In the genomic region with DNA sequence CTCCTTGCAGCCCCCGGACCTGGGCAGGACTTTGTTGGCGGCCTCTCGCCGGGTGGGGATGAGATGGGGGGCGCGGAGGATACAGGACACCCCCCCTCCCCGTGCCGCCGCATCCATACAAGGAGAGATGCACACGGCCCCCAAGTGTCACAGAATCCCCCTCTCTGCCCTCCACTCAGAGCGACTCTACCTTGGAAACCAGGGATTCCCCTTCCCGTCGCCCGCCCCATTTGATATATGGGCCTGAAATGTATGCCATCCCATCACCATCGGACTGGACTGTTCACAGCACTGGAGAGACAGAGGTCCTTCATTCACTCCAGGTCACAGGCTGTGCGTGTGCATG, we compare ENCODE assay signal across 8 cellular contexts. TPM values are rescaled to one million over a fixed set of nuclear protein-coding genes. Genes with fewer than 3 reads are reported as not detected.
DNase-seq lines count a peak whose midpoint lies in the region; ATAC-seq and TF ChIP-seq lines count a peak whose summit lies in the region.

No MANE protein-coding gene starts in this region.

- no peak overlapping the region for H2BK15ac ChIP-seq in mesenchymal stem cell (ENCODE audit: low read depth, poor library complexity, severe bottlenecking)

- H3K4me2 ChIP-seq in mammary epithelial cell (ENCODE audit: insufficient read depth, low read depth, low read length) (peak overlapping the region; percentile 75), mesenchymal stem cell (ENCODE audit: low read length, poor library complexity, severe bottlenecking) (peak overlapping the region; percentile 23)

- H2AK5ac ChIP-seq in mesenchymal stem cell (ENCODE audit: low read length, severe bottlenecking), result no peak overlapping the region

- H3K9ac ChIP-seq in mammary epithelial cell (ENCODE audit: insufficient read depth, low read length) (peak overlapping the region; percentile 66), mesenchymal stem cell (ENCODE audit: low read length) (peak overlapping the region; percentile 86)

- H3K27me3 ChIP-seq in mammary epithelial cell (ENCODE audit: insufficient read depth, low read length), result no peaks in the 10 kb centered on the region
- peaks cover 0 to under 1% of the 10 kb centered on the region in 2 experiments for H3K27me3 ChIP-seq in mesenchymal stem cell (ENCODE audit: control insufficient read depth in 1 of 2, insufficient read depth in 1 of 2, low read length in 2 of 2)
- no peaks in the 10 kb centered on the region for H3K27me3 ChIP-seq in uterus

- H2AFZ ChIP-seq in mammary epithelial cell (ENCODE audit: low read depth, low read length) (peak overlapping the region; percentile 78), mesenchymal stem cell (ENCODE audit: low read depth, low read length) (peak overlapping the region; percentile 1)

- no peak for TF ChIP-seq POLR2A in uterus (IDR thresholded peaks at IDR 0.05)

- H3K4me3 ChIP-seq in GM08714 (ENCODE audit: low read length), result peak overlapping the region; percentile 71; the same call in 1 of the 2 replicates
- peak overlapping the region; percentile 53 to 83 (median 63) for H3K4me3 ChIP-seq in mammary epithelial cell (replicated peaks in 1 of 3; ENCODE audit: insufficient read depth in 1 of 3, low read depth in 2 of 3, low read length in 3 of 3)
- H3K4me3 ChIP-seq in mesenchymal stem cell (ENCODE audit: insufficient read depth in 1 of 2, low read depth in 1 of 2, low read length in 2 of 2), result peak overlapping the region; percentile 77 to 84
- peak overlapping the region; percentile 53 to 77 for H3K4me3 ChIP-seq in uterus

- DNase-seq in mammary epithelial cell (no peak), mesenchymal stem cell (no peak), uterus (no peak), ACHN (no peak), HuH-7.5 (ENCODE audit: low spot score) (no peak)

- H3K4me1 ChIP-seq in mammary epithelial cell (ENCODE audit: insufficient read depth, low read length) (peaks cover 22% of the 10 kb centered on the region), mesenchymal stem cell (ENCODE audit: control insufficient read depth, insufficient read depth, low read depth, low read length) (peaks cover 10% of the 10 kb centered on the region), uterus (no peaks in the 10 kb centered on the region)

- intact Hi-C loops in mammary epithelial cell (cut with micrococcal nuclease), result loop anchor here (2.0 kb wide), 1 partner anchor 22 kb away; no protein-coding TSS in a partner anchor
- intact Hi-C loops in uterus (cut with DNase I; ENCODE audit: low total_unique reads), result no loop called here

- H3K18ac ChIP-seq in mesenchymal stem cell (ENCODE audit: low read depth in 1 of 2, low read length in 2 of 2), result peak overlapping the region in 1 of 2 experiments; percentile 78

- peaks cover 3% of the 10 kb centered on the region for H3K36me3 ChIP-seq in mammary epithelial cell (ENCODE audit: insufficient read depth, low read length)
- peaks cover 2 to 15% of the 10 kb centered on the region in 2 experiments for H3K36me3 ChIP-seq in mesenchymal stem cell (ENCODE audit: control insufficient read depth in 1 of 2, insufficient read depth in 2 of 2, low read depth in 1 of 2, low read length in 2 of 2)
- H3K36me3 ChIP-seq in uterus, result no peaks in the 10 kb centered on the region

- CTCF ChIA-PET in mammary epithelial cell (lab: Charles Lee; ENCODE audit: low non-redundant PET), result no interaction called here

- in situ Hi-C loops in mammary epithelial cell (cut with MboI; ENCODE audit: low sequenced_read_pairs in 2 of 2) (no loop called here), ACHN (cut with HindIII; ENCODE audit: low pct_ligation_motif_present, low pct_unique_long_range_greater_than_20kb, low sequenced_read_pairs) (no loop called here)

- H4K91ac ChIP-seq in mesenchymal stem cell (ENCODE audit: low read length), result no peak overlapping the region

- H4K8ac ChIP-seq in mesenchymal stem cell (ENCODE audit: low read length), result peak overlapping the region; percentile 85

- peak; percentile 15 for ATAC-seq in HG03521 (IDR thresholded peaks at IDR 0.05; ENCODE audit: unreplicated experiment)
- ATAC-seq in HG03460 (IDR thresholded peaks at IDR 0.05; ENCODE audit: unreplicated experiment), result no peak

- no peak overlapping the region for H2BK120ac ChIP-seq in mesenchymal stem cell (ENCODE audit: low read depth, low read length)

- H3K23ac ChIP-seq in mesenchymal stem cell (ENCODE audit: low read length in 2 of 2), result no peak overlapping the region

- H3K4ac ChIP-seq in mesenchymal stem cell (ENCODE audit: low read depth in 1 of 2, low read length in 2 of 2), result peak overlapping the region in 1 of 2 experiments; percentile 24

- H3K9me3 ChIP-seq in mammary epithelial cell (replicated peaks; ENCODE audit: insufficient read depth, low read length) (peaks cover 4% of the 10 kb centered on the region), mesenchymal stem cell (ENCODE audit: control insufficient read depth, low read length) (no peaks in the 10 kb centered on the region), uterus (no peaks in the 10 kb centered on the region)

- peaks cover 36% of the 10 kb centered on the region for H3K79me2 ChIP-seq in mammary epithelial cell (ENCODE audit: insufficient read depth, low read length)

- H3K14ac ChIP-seq in mesenchymal stem cell (ENCODE audit: low read length in 2 of 2), result no peak overlapping the region

- BruUV-seq in mammary epithelial cell (replicated peaks; lab: Mats Ljungman, UMichigan), result TSS peak; percentile 45

- dilution Hi-C loops in mammary epithelial cell (cut with HindIII; ENCODE audit: low sequenced_read_pairs), result no loop called here

- no peak overlapping the region for H2BK5ac ChIP-seq in mesenchymal stem cell (ENCODE audit: low read depth, low read length, poor library complexity, severe bottlenecking)

- TF ChIP-seq CTCF in mammary epithelial cell (conservative IDR thresholded peaks at IDR 0.05 in 1 of 2, IDR thresholded peaks at IDR 0.05 in 1 of 2; ENCODE audit: extremely low read depth in 1 of 2, insufficient read depth in 1 of 2, low read depth in 1 of 2, low read length in 2 of 2) (no peak), uterus (IDR thresholded peaks at IDR 0.05) (no peak)

- WGBS in mammary epithelial cell (ENCODE audit: low coverage, missing lambda C conversion rate), result 39% methylated on average over 6 of the region's 16 CpGs
- 14% methylated on average over 8 of the region's 16 CpGs for WGBS in mesenchymal stem cell

- H3K27ac ChIP-seq in mammary epithelial cell (ENCODE audit: insufficient read depth, low read depth, low read length) (peak overlapping the region; percentile 40), mesenchymal stem cell (ENCODE audit: low read length, poor library complexity, severe bottlenecking) (no peak overlapping the region), uterus (peak overlapping the region; percentile 50 to 71)

- H2BK12ac ChIP-seq in mesenchymal stem cell (ENCODE audit: low read length in 2 of 2), result peak overlapping the region in 1 of 2 experiments; percentile 54

- no peaks in the 10 kb centered on the region for H4K20me1 ChIP-seq in mammary epithelial cell (ENCODE audit: insufficient read depth, low read length)

- H3K79me1 ChIP-seq in mesenchymal stem cell (replicated peaks; ENCODE audit: low read length, poor library complexity, severe bottlenecking), result peaks cover 3% of the 10 kb centered on the region

RNA-seq across cellular contexts. Expression of a gene that starts 0.4 kb away (rescaled TPM):
- total RNA-seq in mammary epithelial cell (100 to 1,000 TPM in 1 of 2 donors, 10 to 100 TPM in 1; 36.2 to 113 TPM), uterus (10 to 100 TPM in 1 of 4 donors, 1 to 10 TPM in 2, under 1 TPM in 1; 0.77 to 16.5 (median 4.8) TPM)
- polyA plus RNA-seq in mammary epithelial cell, result 86.4 TPM
- polyA minus RNA-seq in mammary epithelial cell, result 111 TPM
- 12.1 TPM for polyA plus RNA-seq in mesenchymal stem cell (2013, experiment 1 of 2)
- polyA plus RNA-seq in mesenchymal stem cell (2013, experiment 2 of 2), result 12.5 TPM

RNA-seq across cellular contexts. Expression of a gene that starts 12.4 kb away (rescaled TPM):
- total RNA-seq in mammary epithelial cell, result 100 to 1,000 TPM in 1 of 2 donors, 10 to 100 TPM in 1; 86.4 to 292 TPM
- 538 TPM for polyA plus RNA-seq in mammary epithelial cell
- polyA minus RNA-seq in mammary epithelial cell, result 972 TPM
- 98.9 TPM for polyA plus RNA-seq in mesenchymal stem cell (2013, experiment 1 of 2)
- 97.3 TPM for polyA plus RNA-seq in mesenchymal stem cell (2013, experiment 2 of 2)
- 10 to 100 TPM in 2 of 4 donors, 1 to 10 TPM in 1, not detected in 1; 2.4 to 23.0 (median 22.1) TPM for total RNA-seq in uterus

RNA-seq across cellular contexts. Expression of a gene that starts 30.3 kb away (rescaled TPM):
- 10 to 100 TPM; 14.7 to 16.7 TPM for total RNA-seq in mammary epithelial cell
- polyA plus RNA-seq in mammary epithelial cell, result 13.1 TPM
- polyA minus RNA-seq in mammary epithelial cell, result 35.2 TPM
- 11.5 TPM for polyA plus RNA-seq in mesenchymal stem cell (2013, experiment 1 of 2)
- 12.4 TPM for polyA plus RNA-seq in mesenchymal stem cell (2013, experiment 2 of 2)
- 10 to 100 TPM in 1 of 4 donors, 1 to 10 TPM in 3; 4.1 to 14.3 (median 5.3) TPM for total RNA-seq in uterus

RNA-seq across cellular contexts. Expression of a gene that starts 33.2 kb away (rescaled TPM):
- total RNA-seq in mammary epithelial cell (100 to 1,000 TPM; 112 to 126 TPM), uterus (10 to 100 TPM in 3 of 4 donors, 1 to 10 TPM in 1; 7.4 to 74.7 (median 51.0) TPM)
- 113 TPM for polyA plus RNA-seq in mammary epithelial cell
- polyA minus RNA-seq in mammary epithelial cell, result 117 TPM
- polyA plus RNA-seq in mesenchymal stem cell (2013, experiment 1 of 2), result 52.9 TPM
- 53.1 TPM for polyA plus RNA-seq in mesenchymal stem cell (2013, experiment 2 of 2)

RNA-seq across cellular contexts. Expression of a gene that starts 39.2 kb away (rescaled TPM):
- total RNA-seq in mammary epithelial cell (1 to 10 TPM; 1.5 to 4.5 TPM), uterus (1 to 10 TPM; 1.8 to 8.1 (median 4.8) TPM)
- polyA plus RNA-seq in mammary epithelial cell, result 2.1 TPM
- 18.6 TPM for polyA minus RNA-seq in mammary epithelial cell
- polyA plus RNA-seq in mesenchymal stem cell (2013, experiment 1 of 2), result 12.1 TPM
- 12.8 TPM for polyA plus RNA-seq in mesenchymal stem cell (2013, experiment 2 of 2)
